ENCODE assay signal across 22 cellular contexts in the genomic region with DNA sequence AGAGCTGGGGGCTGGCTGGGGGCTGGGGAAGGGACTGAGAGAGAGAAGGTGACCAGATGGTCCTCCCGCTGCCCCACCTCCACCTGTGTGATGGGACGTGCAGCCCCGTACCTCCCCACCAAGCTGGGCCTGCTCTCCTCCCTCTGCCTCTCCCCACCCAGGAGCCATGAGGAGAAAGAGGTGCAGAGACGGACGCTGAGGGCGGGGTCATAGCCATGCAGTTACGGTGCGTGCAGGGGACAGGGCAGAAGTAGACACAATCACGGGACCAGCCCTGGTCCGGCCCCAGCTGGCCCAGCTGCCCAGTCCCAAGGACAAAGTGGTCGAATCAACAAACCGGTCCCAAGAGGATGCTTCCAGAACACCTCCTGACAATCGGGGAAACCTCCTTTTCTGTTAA. TPM values are rescaled to one million over a fixed set of nuclear protein-coding genes. Genes with fewer than 3 reads are reported as not detected.
A peak's percentile ranks its signal among the peaks of the same experiment; 100 is the strongest.
DNase-seq lines count a peak whose midpoint lies in the region; ATAC-seq and TF ChIP-seq lines count a peak whose summit lies in the region.
"Had no signal": no experiment of that assay in that cellular context is flagged by ENCODE, and none has a peak within 500 bp of the region (broad histone marks: within the 10 kb centered on the region; RNA-seq: fewer than 3 reads in every experiment).

No MANE protein-coding gene starts in this region.

- H3K36me3 ChIP-seq in HEK293 (ENCODE audit: control insufficient read depth in 2 of 2, insufficient read depth in 1 of 2, low read length in 2 of 2), result peaks cover 0 to 60% of the 10 kb centered on the region in 2 experiments; a peak in 2 of 3 replicates

- H3K9me3 Mint-ChIP-seq in stimulated activated effector memory CD8-positive, alpha-beta T cell treated with anti-CD3 and anti-CD28 coated beads, Interleukin-12 subunit alpha, Interleukin-12 subunit beta, amount 100 ng/mL, for 72 hours, result no peaks in the 10 kb centered on the region

- H3K27ac ChIP-seq in HEK293 (ENCODE audit: extremely low read depth, low read depth, low read length) (no peak overlapping the region), dorsolateral prefrontal cortex (peak overlapping the region in 56 of 59 donors; percentile 5 to 84 (median 71)), layer of hippocampus (ENCODE audit: low read depth, low read length) (peak overlapping the region; percentile 10)
- H3K27ac ChIP-seq: body of pancreas, HL-60, pancreas, SJCRH30 had no signal

- intact Hi-C loops in dorsolateral prefrontal cortex (cut with DNase I), result no loop called here

- H3K4me3 Mint-ChIP-seq in stimulated activated effector memory CD8-positive, alpha-beta T cell treated with anti-CD3 and anti-CD28 coated beads, Interleukin-12 subunit alpha, Interleukin-12 subunit beta, amount 100 ng/mL, for 72 hours, result no peak overlapping the region
- H3K4me3 Mint-ChIP-seq: activated CD4-positive, alpha-beta memory T cell treated with anti-CD3 and anti-CD28 coated beads, Interleukin-2, amount 10 ng/mL, durations not matched to agents 7 days and 5 days; activated naive CD8-positive, alpha-beta T cell; activated T-cell treated with anti-CD3 and anti-CD28 coated beads, Interleukin-2, amount 50 U/mL, for 4 hours; T-helper 1 cell treated with Interleukin-12 subunit alpha and Interleukin-12 subunit beta and Interleukin-4 antibody, amounts not matched to agents 30 μg/mL and 1 μg/mL, for 36 hours had no signal

- POLR2A ChIA-PET in HEK293 (lab: Yijun Ruan, JAX), result no interaction called here

- CTCF ChIA-PET in HEK293 (lab: Yijun Ruan, JAX), result interaction anchor here (1.0 kb wide), 1 partner anchor 292 kb away, joined by 4 read pairs; no protein-coding TSS in a partner anchor

- H3K27ac Mint-ChIP-seq in stimulated activated effector memory CD8-positive, alpha-beta T cell treated with anti-CD3 and anti-CD28 coated beads, Interleukin-12 subunit alpha, Interleukin-12 subunit beta, amount 100 ng/mL, for 72 hours, result peak overlapping the region; percentile 64
- H3K27ac Mint-ChIP-seq: activated CD4-positive, alpha-beta memory T cell treated with anti-CD3 and anti-CD28 coated beads, Interleukin-2, amount 10 ng/mL, durations not matched to agents 7 days and 5 days; activated naive CD8-positive, alpha-beta T cell; T-helper 1 cell treated with Interleukin-12 subunit alpha and Interleukin-12 subunit beta and Interleukin-4 antibody, amounts not matched to agents 30 μg/mL and 1 μg/mL, for 36 hours had no signal

- no peak for TF ChIP-seq CTCF in HEK293 (tag by site-specific recombination; IDR thresholded peaks at IDR 0.05)
- TF ChIP-seq CTCF in dorsolateral prefrontal cortex (IDR thresholded peaks at IDR 0.05 in 54 of 56, conservative IDR thresholded peaks at IDR 0.05 in 2 of 56; ENCODE audit: low read depth in 1 of 56, partially characterized antibody in 56 of 56), result no peak

- H3K4me3 ChIP-seq in HEK293 (ENCODE audit: low read depth, low read length) (no peak overlapping the region), dorsolateral prefrontal cortex (no peak overlapping the region)
- H3K4me3 ChIP-seq: body of pancreas, pancreas, SJCRH30 had no signal

- no peaks in the 10 kb centered on the region for H3K27me3 ChIP-seq in dorsolateral prefrontal cortex
- no peaks in the 10 kb centered on the region for H3K27me3 ChIP-seq in layer of hippocampus (ENCODE audit: control insufficient read depth, insufficient read depth, low read length)
- H3K27me3 ChIP-seq: body of pancreas, pancreas, SJCRH30 had no signal

- DNase-seq in dorsolateral prefrontal cortex, result no peak
- DNase-seq in stimulated activated effector memory CD8-positive, alpha-beta T cell treated with anti-CD3 and anti-CD28 coated beads, Interleukin-12 subunit alpha, Interleukin-12 subunit beta, amount 100 ng/mL, for 72 hours (ENCODE audit: low spot score in 2 of 2), result no peak
- DNase-seq in stimulated activated CD4-positive, alpha-beta T cell treated with anti-CD3 and anti-CD28 coated beads, Interleukin-2, amount 100 ng/mL, for 24 hours, result no peak
- DNase-seq: activated CD4-positive, alpha-beta memory T cell treated with anti-CD3 and anti-CD28 coated beads, Interleukin-2, amount 10 ng/mL, durations not matched to agents 7 days and 5 days; activated T-cell treated with anti-CD3 and anti-CD28 coated beads, Interleukin-2, amount 50 U/mL, for 4 hours; body of pancreas; DMS153; erythroblast; NCI-H187; NCI-H510A; SJCRH30; small intestine; stimulated activated CD4-positive, alpha-beta T cell treated with anti-CD3 and anti-CD28 coated beads, Interleukin-4, amount 100 ng/mL, for 24 hours had no signal

- H3K9me3 ChIP-seq in HEK293 (ENCODE audit: control insufficient read depth, insufficient read depth, low read depth, low read length), result no peaks in the 10 kb centered on the region
- H3K9me3 ChIP-seq: pancreas had no signal

- H3K36me3 Mint-ChIP-seq in stimulated activated effector memory CD8-positive, alpha-beta T cell treated with anti-CD3 and anti-CD28 coated beads, Interleukin-12 subunit alpha, Interleukin-12 subunit beta, amount 100 ng/mL, for 72 hours, result peaks cover 73% of the 10 kb centered on the region

- H3K4me1 Mint-ChIP-seq in stimulated activated effector memory CD8-positive, alpha-beta T cell treated with anti-CD3 and anti-CD28 coated beads, Interleukin-12 subunit alpha, Interleukin-12 subunit beta, amount 100 ng/mL, for 72 hours, result no peaks in the 10 kb centered on the region
- H3K4me1 Mint-ChIP-seq: activated CD4-positive, alpha-beta memory T cell treated with anti-CD3 and anti-CD28 coated beads, Interleukin-2, amount 10 ng/mL, durations not matched to agents 7 days and 5 days had no signal

- no peaks in the 10 kb centered on the region for H3K4me1 ChIP-seq in HEK293 (ENCODE audit: control insufficient read depth, insufficient read depth, low read length)
- H3K4me1 ChIP-seq: body of pancreas, pancreas, SJCRH30 had no signal

- ATAC-seq in stimulated activated effector memory CD8-positive, alpha-beta T cell treated with anti-CD3 and anti-CD28 coated beads, Interleukin-12 subunit alpha, Interleukin-12 subunit beta, amount 100 ng/mL, for 72 hours, result no peak
- no peak for ATAC-seq in HG03159 (IDR thresholded peaks at IDR 0.05; ENCODE audit: unreplicated experiment)
- no peak for ATAC-seq in HG02852 (IDR thresholded peaks at IDR 0.05; ENCODE audit: unreplicated experiment)
- no peak for ATAC-seq in GM19467 (IDR thresholded peaks at IDR 0.05; ENCODE audit: unreplicated experiment)
- ATAC-seq: activated T-cell treated with anti-CD3 and anti-CD28 coated beads, Interleukin-2, amount 50 U/mL, for 4 hours; body of pancreas; pancreas had no signal

TF ChIP-seq in HEK293, 187 proteins besides CTCF, POLR2A, EP300 and RAD21:
- TF ChIP-seq ZNF843 (tag by site-specific recombination; IDR thresholded peaks at IDR 0.05), result no peak
- TF ChIP-seq WT1 (tag by site-specific recombination; IDR thresholded peaks at IDR 0.05), result peak; percentile 24; the same call in 1 of the 2 replicates
- no peak for TF ChIP-seq ZNF112 (tag by site-specific recombination; IDR thresholded peaks at IDR 0.05)
- TF ChIP-seq ZNF155 (tag by site-specific recombination; IDR thresholded peaks at IDR 0.05), result no peak

RNA-seq across cellular contexts. Expression of a gene that starts 33.2 kb away (rescaled TPM):
- 10 to 100 TPM in 10 of 120 experiments, 1 to 10 TPM in 110; 1.9 to 14.4 (median 5.9) TPM for total RNA-seq in dorsolateral prefrontal cortex
- total RNA-seq: activated CD4-positive, alpha-beta memory T cell treated with anti-CD3 and anti-CD28 coated beads, Interleukin-2, amount 10 ng/mL, durations not matched to agents 7 days and 5 days; activated T-cell treated with anti-CD3 and anti-CD28 coated beads, Interleukin-2, amount 50 U/mL, for 4 hours had no signal
